ENCODE assay signal across 1 cellular context in the genomic region with DNA sequence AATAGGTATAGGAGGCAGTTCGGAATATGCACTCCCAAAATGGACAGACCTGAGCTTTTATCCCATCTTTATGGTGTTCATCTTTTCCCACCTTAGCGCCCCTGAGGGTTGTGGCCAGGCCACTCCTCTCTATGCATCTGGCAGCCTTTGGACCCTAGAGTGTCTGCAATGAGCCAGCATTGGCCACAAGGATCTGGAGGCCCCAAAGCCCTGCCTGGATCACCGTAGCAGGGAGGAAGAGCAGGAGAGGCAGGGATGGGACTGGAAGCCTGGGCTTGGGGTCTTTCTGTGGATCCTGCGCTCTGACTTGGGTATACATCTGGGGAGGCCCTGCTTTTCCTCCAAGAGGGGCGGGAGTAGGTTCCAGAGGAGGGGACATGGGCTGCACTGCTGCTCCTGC.
TF ChIP-seq lines count a peak whose summit lies in the region.

No MANE protein-coding gene starts in this region.

TF ChIP-seq in IMR-90, 13 proteins besides CTCF, POLR2A, EP300 and RAD21:
- no peak for TF ChIP-seq CEBPB (IDR thresholded peaks at IDR 0.05; ENCODE audit: low read depth, low read length)
- TF ChIP-seq CHD1 (IDR thresholded peaks at IDR 0.05; ENCODE audit: low read depth, low read length): no peak
- TF ChIP-seq, protein P1, sequence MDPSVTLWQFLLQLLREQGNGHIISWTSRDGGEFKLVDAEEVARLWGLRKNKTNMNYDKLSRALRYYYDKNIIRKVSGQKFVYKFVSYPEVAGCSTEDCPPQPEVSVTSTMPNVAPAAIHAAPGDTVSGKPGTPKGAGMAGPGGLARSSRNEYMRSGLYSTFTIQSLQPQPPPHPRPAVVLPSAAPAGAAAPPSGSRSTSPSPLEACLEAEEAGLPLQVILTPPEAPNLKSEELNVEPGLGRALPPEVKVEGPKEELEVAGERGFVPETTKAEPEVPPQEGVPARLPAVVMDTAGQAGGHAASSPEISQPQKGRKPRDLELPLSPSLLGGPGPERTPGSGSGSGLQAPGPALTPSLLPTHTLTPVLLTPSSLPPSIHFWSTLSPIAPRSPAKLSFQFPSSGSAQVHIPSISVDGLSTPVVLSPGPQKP (IDR thresholded peaks at IDR 0.05; ENCODE audit: borderline replicate concordance, low read depth, low read length): no peak
- TF ChIP-seq RFX5 (IDR thresholded peaks at IDR 0.05; ENCODE audit: low read depth, low read length): no peak
- no peak for TF ChIP-seq BHLHE40 (IDR thresholded peaks at IDR 0.05; ENCODE audit: low read depth, low read length)
- TF ChIP-seq FOS (IDR thresholded peaks at IDR 0.05; ENCODE audit: low read depth, low read length): no peak
- no peak for TF ChIP-seq SMC3 (IDR thresholded peaks at IDR 0.05; ENCODE audit: low read depth, low read length)
- TF ChIP-seq, protein P2, sequence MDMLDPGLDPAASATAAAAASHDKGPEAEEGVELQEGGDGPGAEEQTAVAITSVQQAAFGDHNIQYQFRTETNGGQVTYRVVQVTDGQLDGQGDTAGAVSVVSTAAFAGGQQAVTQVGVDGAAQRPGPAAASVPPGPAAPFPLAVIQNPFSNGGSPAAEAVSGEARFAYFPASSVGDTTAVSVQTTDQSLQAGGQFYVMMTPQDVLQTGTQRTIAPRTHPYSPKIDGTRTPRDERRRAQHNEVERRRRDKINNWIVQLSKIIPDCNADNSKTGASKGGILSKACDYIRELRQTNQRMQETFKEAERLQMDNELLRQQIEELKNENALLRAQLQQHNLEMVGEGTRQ (IDR thresholded peaks at IDR 0.05; ENCODE audit: low read depth, low read length): no peak
- no peak for TF ChIP-seq MXI1 (IDR thresholded peaks at IDR 0.05; ENCODE audit: borderline replicate concordance, low read depth, low read length)
- no peak for TF ChIP-seq MAFK (IDR thresholded peaks at IDR 0.05; ENCODE audit: low read depth, low read length)
- no peak for TF ChIP-seq NFE2L2 (IDR thresholded peaks at IDR 0.05; ENCODE audit: low read depth, low read length)
- no peak for TF ChIP-seq MAZ (IDR thresholded peaks at IDR 0.05; ENCODE audit: borderline replicate concordance, low read depth, low read length)
- no peak for TF ChIP-seq RCOR1 (IDR thresholded peaks at IDR 0.05; ENCODE audit: insufficient replicate concordance, low read length)
